In genomic region chr17:74748279-74748528, GRCh38 we compare ENCODE assay signal across 10 cellular contexts. TPM values are rescaled to one million over a fixed set of nuclear protein-coding genes. Genes with fewer than 3 reads are reported as not detected.
DNase-seq lines count a peak whose midpoint lies in the region; ATAC-seq and TF ChIP-seq lines count a peak whose summit lies in the region.
"Had no signal": no experiment of that assay in that cellular context is flagged by ENCODE, and none has a peak within 500 bp of the region (broad histone marks: within the 10 kb centered on the region; RNA-seq: fewer than 3 reads in every experiment).

No MANE protein-coding gene starts in this region.

- CTCF ChIA-PET in CD8-positive, alpha-beta T cell (lab: Charles Lee), result interaction anchor here (4.4 to 4.7 kb wide), 3 partner anchors 11 to 91 kb away, joined by 52 to 73 read pairs (median 61); partner anchors contain the start of gene RAB37

- TF ChIP-seq CTCF in CD8-positive, alpha-beta T cell (IDR thresholded peaks at IDR 0.05), result no peak
- TF ChIP-seq CTCF in HL-60 (IDR thresholded peaks at IDR 0.05; ENCODE audit: insufficient read depth, low read length) (no peak), cardiac fibroblast (IDR thresholded peaks at IDR 0.05; ENCODE audit: low read depth, low read length) (no peak), neural cell (IDR thresholded peaks at IDR 0.05; ENCODE audit: poor library complexity, severe bottlenecking) (no peak)

- peaks cover 61% of the 10 kb centered on the region for H3K4me1 ChIP-seq in CD8-positive, alpha-beta T cell (ENCODE audit: insufficient read depth, low read length)

- no peak for DNase-seq in CD8-positive, alpha-beta T cell
- DNase-seq in HL-60 (ENCODE audit: low read depth in 1 of 2, low spot score in 1 of 2), result no peak
- no peak for DNase-seq in cardiac fibroblast (ENCODE audit: low read depth in 2 of 2)
- DNase-seq in NCI-H2171 treated with DMSO at 0.1 percent for 48 hours (lab: John Stamatoyannopoulos, UW), result no peak
- no peak for DNase-seq in HCEC 1CT
- no peak for DNase-seq in DMS53 (lab: John Stamatoyannopoulos, UW)

- no peaks in the 10 kb centered on the region for H4K20me1 ChIP-seq in neural cell (ENCODE audit: insufficient read depth)

- no peaks in the 10 kb centered on the region for H3K9me3 ChIP-seq in CD8-positive, alpha-beta T cell (ENCODE audit: low read length)
- no peaks in the 10 kb centered on the region for H3K9me3 ChIP-seq in neural cell (ENCODE audit: low read length)

- no peaks in the 10 kb centered on the region for H3K79me2 ChIP-seq in neural cell (replicated peaks; ENCODE audit: insufficient read depth, low read length)

- peak overlapping the region; percentile 98 for H3K4me3 Mint-ChIP-seq in CD8-positive, alpha-beta T cell

- no peaks in the 10 kb centered on the region for H3K27me3 Mint-ChIP-seq in CD8-positive, alpha-beta T cell (ENCODE audit: low read depth)

- peak overlapping the region; percentile 85 for H3K27ac Mint-ChIP-seq in CD8-positive, alpha-beta T cell

- H3K36me3 ChIP-seq in CD8-positive, alpha-beta T cell (ENCODE audit: insufficient read depth, low read length), result peaks cover 6% of the 10 kb centered on the region
- H3K36me3 ChIP-seq in neural cell (ENCODE audit: insufficient read depth, low read length), result no peaks in the 10 kb centered on the region

- H3K9ac ChIP-seq in neural cell (ENCODE audit: low read length), result no peak overlapping the region

- peaks cover 45% of the 10 kb centered on the region for H3K36me3 Mint-ChIP-seq in CD8-positive, alpha-beta T cell

- ATAC-seq in CD8-positive, alpha-beta T cell, result no peak
- ATAC-seq in GM19395 (IDR thresholded peaks at IDR 0.05; ENCODE audit: unreplicated experiment), result no peak

- no peaks in the 10 kb centered on the region for H3F3A ChIP-seq in neural cell (ENCODE audit: insufficient read depth, low read length, poor library complexity, severe bottlenecking)

- no peak for TF ChIP-seq EP300 in neural cell (conservative IDR thresholded peaks at IDR 0.05; ENCODE audit: poor library complexity, severe bottlenecking)

- intact Hi-C loops in CD8-positive, alpha-beta T cell (cut with DNase I, micrococcal nuclease), result loop anchor here (1.0 kb wide), 3 partner anchors 11 to 125 kb away; partner anchors contain the start of gene NAT9 (in 2 of the 2)

- peak overlapping the region; percentile 80 for H3K27ac ChIP-seq in CD8-positive, alpha-beta T cell (ENCODE audit: low read depth, low read length)
- H3K27ac ChIP-seq in HL-60 (replicated peaks) (peak overlapping the region; percentile 60), neural cell (ENCODE audit: low read length) (no peak overlapping the region)

- no peak overlapping the region for H3K4me2 ChIP-seq in neural cell (ENCODE audit: low read length)

- H3K4me3 ChIP-seq in CD8-positive, alpha-beta T cell (ENCODE audit: low read depth, low read length), result peak overlapping the region; percentile 94
- H3K4me3 ChIP-seq in HL-60 (replicated peaks; ENCODE audit: insufficient read depth, low read length), result peak overlapping the region; percentile 41
- peak overlapping the region; percentile 43 to 57 for H3K4me3 ChIP-seq in cardiac fibroblast (replicated peaks in 1 of 2; ENCODE audit: low read depth in 2 of 2, low read length in 2 of 2)
- peak overlapping the region; percentile 68 for H3K4me3 ChIP-seq in neural cell (ENCODE audit: low read length)

- TF ChIP-seq RAD21 in neural cell (conservative IDR thresholded peaks at IDR 0.05), result no peak

- POLR2A ChIA-PET in CD8-positive, alpha-beta T cell (lab: Charles Lee), result interaction anchor here (1.1 to 3.8 kb wide), 4 partner anchors 11 to 77 kb away, joined by 3 to 47 read pairs (median 20); partner anchors contain the start of gene RAB37

- H3K9me2 ChIP-seq in neural cell (ENCODE audit: insufficient read depth, low read length), result no peaks in the 10 kb centered on the region

- no peak overlapping the region for H2AFZ ChIP-seq in neural cell (ENCODE audit: low read depth, low read length)

- H3K27me3 ChIP-seq in CD8-positive, alpha-beta T cell (ENCODE audit: insufficient read depth, low read length), result no peaks in the 10 kb centered on the region
- H3K27me3 ChIP-seq in HL-60 (ENCODE audit: insufficient read depth, poor library complexity, severe bottlenecking) (no peaks in the 10 kb centered on the region), neural cell (ENCODE audit: insufficient read depth, low read depth, low read length) (peaks cover 25% of the 10 kb centered on the region)

- peaks cover 67% of the 10 kb centered on the region for H3K4me1 Mint-ChIP-seq in CD8-positive, alpha-beta T cell (ENCODE audit: low read depth)

- H3K9me3 Mint-ChIP-seq in CD8-positive, alpha-beta T cell, result no peaks in the 10 kb centered on the region

TF ChIP-seq in neural cell, 6 proteins besides CTCF, POLR2A, EP300 and RAD21:
- TF ChIP-seq TAF1 (IDR thresholded peaks at IDR 0.05; ENCODE audit: low read depth), result no peak
- no peak for TF ChIP-seq MXI1 (conservative IDR thresholded peaks at IDR 0.05; ENCODE audit: poor library complexity, severe bottlenecking)
- TF ChIP-seq, protein P1, sequence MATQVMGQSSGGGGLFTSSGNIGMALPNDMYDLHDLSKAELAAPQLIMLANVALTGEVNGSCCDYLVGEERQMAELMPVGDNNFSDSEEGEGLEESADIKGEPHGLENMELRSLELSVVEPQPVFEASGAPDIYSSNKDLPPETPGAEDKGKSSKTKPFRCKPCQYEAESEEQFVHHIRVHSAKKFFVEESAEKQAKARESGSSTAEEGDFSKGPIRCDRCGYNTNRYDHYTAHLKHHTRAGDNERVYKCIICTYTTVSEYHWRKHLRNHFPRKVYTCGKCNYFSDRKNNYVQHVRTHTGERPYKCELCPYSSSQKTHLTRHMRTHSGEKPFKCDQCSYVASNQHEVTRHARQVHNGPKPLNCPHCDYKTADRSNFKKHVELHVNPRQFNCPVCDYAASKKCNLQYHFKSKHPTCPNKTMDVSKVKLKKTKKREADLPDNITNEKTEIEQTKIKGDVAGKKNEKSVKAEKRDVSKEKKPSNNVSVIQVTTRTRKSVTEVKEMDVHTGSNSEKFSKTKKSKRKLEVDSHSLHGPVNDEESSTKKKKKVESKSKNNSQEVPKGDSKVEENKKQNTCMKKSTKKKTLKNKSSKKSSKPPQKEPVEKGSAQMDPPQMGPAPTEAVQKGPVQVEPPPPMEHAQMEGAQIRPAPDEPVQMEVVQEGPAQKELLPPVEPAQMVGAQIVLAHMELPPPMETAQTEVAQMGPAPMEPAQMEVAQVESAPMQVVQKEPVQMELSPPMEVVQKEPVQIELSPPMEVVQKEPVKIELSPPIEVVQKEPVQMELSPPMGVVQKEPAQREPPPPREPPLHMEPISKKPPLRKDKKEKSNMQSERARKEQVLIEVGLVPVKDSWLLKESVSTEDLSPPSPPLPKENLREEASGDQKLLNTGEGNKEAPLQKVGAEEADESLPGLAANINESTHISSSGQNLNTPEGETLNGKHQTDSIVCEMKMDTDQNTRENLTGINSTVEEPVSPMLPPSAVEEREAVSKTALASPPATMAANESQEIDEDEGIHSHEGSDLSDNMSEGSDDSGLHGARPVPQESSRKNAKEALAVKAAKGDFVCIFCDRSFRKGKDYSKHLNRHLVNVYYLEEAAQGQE (IDR thresholded peaks at IDR 0.05; ENCODE audit: borderline replicate concordance), result no peak
- TF ChIP-seq EZH2 (IDR thresholded peaks at IDR 0.05; ENCODE audit: borderline replicate concordance, insufficient read depth, low read length, poor library complexity, severe bottlenecking), result peak; percentile 1

RNA-seq across cellular contexts. Expression of gene NHERF1, which starts 0.2 kb away (rescaled TPM):
- total RNA-seq in CD8-positive, alpha-beta T cell, result 10 to 100 TPM; 72.5 to 73.7 TPM
- 0.51 and 1.3 TPM in 2 replicates for polyA plus RNA-seq in neural cell
- 0.81 and 1.2 TPM in 2 replicates for polyA minus RNA-seq in neural cell

RNA-seq across cellular contexts. Expression of gene RAB37, which starts 11.1 kb away (rescaled TPM):
- total RNA-seq in CD8-positive, alpha-beta T cell, result 10 to 100 TPM; 33.7 to 36.0 TPM
- 0.32 TPM in 1 of 2 replicates, not detected in the other for polyA plus RNA-seq in neural cell
- polyA minus RNA-seq in neural cell, result not detected in 2 replicates

RNA-seq across cellular contexts. Expression of gene NAT9, which starts 27.9 kb away (rescaled TPM):
- total RNA-seq in CD8-positive, alpha-beta T cell, result 10 to 100 TPM; 37.9 to 41.1 TPM
- polyA plus RNA-seq in neural cell, result 232 and 243 TPM in 2 replicates
- polyA minus RNA-seq in neural cell, result 34.1 and 35.2 TPM in 2 replicates

RNA-seq across cellular contexts. Expression of gene CD300LF, which starts 35.5 kb away (rescaled TPM):
- total RNA-seq in CD8-positive, alpha-beta T cell, result not detected
- not detected in 2 replicates for polyA plus RNA-seq in neural cell
- not detected in 2 replicates for polyA minus RNA-seq in neural cell
- total RNA-seq: LHCN-M2, lung microvascular endothelial cell had no signal

Comparison
In these comparisons a context has a peak if more than half of its experiments do, and no peak if none do; other contexts are left out.
1. H3K4me3 ChIP-seq: peak in every context shown above with its lines; median percentile 94 in CD8-positive, alpha-beta T cell; 68 in neural cell; 50 in cardiac fibroblast; 41 in HL-60.